In genomic region chr17:33200116-33200515, GRCh38 we compare ENCODE assay signal across 15 cellular contexts.
DNase-seq lines count a peak whose midpoint lies in the region; ATAC-seq, FAIRE-seq and TF ChIP-seq lines count a peak whose summit lies in the region.
"Had no signal": no experiment of that assay in that cellular context is flagged by ENCODE, and none has a peak within 500 bp of the region (broad histone marks: within the 10 kb centered on the region; RNA-seq: fewer than 3 reads in every experiment).

No MANE protein-coding gene starts in this region.

- H3K27ac ChIP-seq in foreskin keratinocyte, result no peak overlapping the region
- no peak overlapping the region for H3K27ac ChIP-seq in ovary
- H3K27ac ChIP-seq: BLaER1, right atrium auricular region had no signal

- DNase-seq in GM12864 (ENCODE audit: low read depth), result no peak
- DNase-seq in RCC 7860 (ENCODE audit: low spot score), result peak; percentile 54
- peak; percentile 37 to 73 for DNase-seq in foreskin keratinocyte
- peak; percentile 46 for DNase-seq in stromal cell of bone marrow (ENCODE audit: low read depth)
- DNase-seq in COLO829 (ENCODE audit: low spot score), result no peak
- DNase-seq in ovary, result no peak
- DNase-seq: immature natural killer cell; mesenchymal stem cell; NCI-H1105; stimulated activated CD4-positive, alpha-beta T cell treated with anti-CD3 and anti-CD28 coated beads, Interleukin-2, amount 100 ng/mL, for 24 hours; T-helper 2 cell had no signal

- H3K27me3 ChIP-seq in foreskin keratinocyte (peaks cover 6% of the 10 kb centered on the region), ovary (no peaks in the 10 kb centered on the region)
- H3K27me3 ChIP-seq: BLaER1, right atrium auricular region had no signal

- no peak for FAIRE-seq in RCC 7860 (lab: Jason Lieb, UNC)

- ATAC-seq in foreskin keratinocyte (peak; percentile 55), HG03175 (IDR thresholded peaks at IDR 0.05; ENCODE audit: unreplicated experiment) (no peak)
- ATAC-seq: activated CD4-positive, CD25-positive, alpha-beta regulatory T cell treated with anti-CD3 and anti-CD28 coated beads, Interleukin-2, amount 50 U/mL, for 24 hours had no signal

- H3K4me1 ChIP-seq in foreskin keratinocyte, result peaks cover 3% of the 10 kb centered on the region
- no peaks in the 10 kb centered on the region for H3K4me1 ChIP-seq in ovary (ENCODE audit: insufficient read depth)
- H3K4me1 ChIP-seq: BLaER1, right atrium auricular region had no signal

- H3K9me3 ChIP-seq in ovary, result no peaks in the 10 kb centered on the region
- H3K9me3 ChIP-seq: BLaER1, right atrium auricular region had no signal

- no peak for TF ChIP-seq POLR2A in ovary (IDR thresholded peaks at IDR 0.05)

- H3K4me3 ChIP-seq in GM12864 (ENCODE audit: low read depth, low read length) (no peak overlapping the region), ovary (no peak overlapping the region)
- H3K4me3 ChIP-seq: BLaER1, right atrium auricular region had no signal

- H3K36me3 ChIP-seq in ovary, result no peaks in the 10 kb centered on the region
- H3K36me3 ChIP-seq: BLaER1, right atrium auricular region had no signal

- TF ChIP-seq CTCF in GM12864 (IDR thresholded peaks at IDR 0.05; ENCODE audit: low read depth, low read length, missing control alignments), result peak; percentile 0
- TF ChIP-seq CTCF in foreskin keratinocyte (conservative IDR thresholded peaks at IDR 0.05), result no peak
- TF ChIP-seq CTCF in ovary (IDR thresholded peaks at IDR 0.05), result no peak

- TF ChIP-seq EP300 in ovary (IDR thresholded peaks at IDR 0.05), result no peak

- intact Hi-C loops in ovary (cut with DNase I), result no loop called here

- whole genome bisulfite sequencing in ovary, 3 donors, result 52 to 55% (median 53%) methylated on average over 7 of the region's 7 CpGs

Comparison
In these comparisons a context has a peak if more than half of its experiments do, and no peak if none do; other contexts are left out.
1. DNase-seq: peak in RCC 7860 (single experiment), foreskin keratinocyte (2 of 2) and stromal cell of bone marrow (single experiment); none in GM12864 (single experiment), COLO829 (single experiment) and ovary (0 of 5).